Comparison of ENCODE assay signal across 8 cellular contexts in genomic region chr10:99619090-99619800, GRCh38. TPM values are rescaled to one million over a fixed set of nuclear protein-coding genes. Genes with fewer than 3 reads are reported as not detected.
A peak's percentile ranks its signal among the peaks of the same experiment; 100 is the strongest.
DNase-seq lines count a peak whose midpoint lies in the region; ATAC-seq and TF ChIP-seq lines count a peak whose summit lies in the region.

No MANE protein-coding gene starts in this region.

- H3K9ac ChIP-seq in HCT116 (ENCODE audit: low read length), result peak overlapping the region; percentile 92

- RAD21 ChIA-PET in HCT116 (lab: Charles Lee; ENCODE audit: low non-redundant PET in 1 of 2, low total read pairs in 2 of 2, uncharacterized antibody in 2 of 2, unreplicated experiment in 2 of 2), result no interaction called here

- peaks cover 0 to 6% of the 10 kb centered on the region in 2 experiments; a peak in 2 of 4 replicates for H3K36me3 ChIP-seq in HCT116 (ENCODE audit: control insufficient read depth in 1 of 2, insufficient read depth in 2 of 2, low read length in 2 of 2)

- peaks cover 46% of the 10 kb centered on the region for H3K4me1 Mint-ChIP-seq in activated CD8-positive, alpha-beta T cell treated with anti-CD3 and anti-CD28 coated beads for 36 hours (ENCODE audit: low read depth)

- H3K27ac Mint-ChIP-seq in activated CD8-positive, alpha-beta T cell treated with anti-CD3 and anti-CD28 coated beads for 36 hours, result peak overlapping the region; percentile 87

- no peaks in the 10 kb centered on the region for H4K20me1 ChIP-seq in HCT116 (ENCODE audit: insufficient read depth)

- BruUV-seq in HCT116 (replicated peaks; lab: Mats Ljungman, UMichigan), result TSS peak; percentile 45

- H3K4me2 ChIP-seq in HCT116 (ENCODE audit: low read length), result peak overlapping the region; percentile 91

- no peaks in the 10 kb centered on the region for H3K27me3 ChIP-seq in HCT116 (ENCODE audit: insufficient read depth, low read length)
- H3K27me3 ChIP-seq in right cardiac atrium (ENCODE audit: control insufficient read depth, insufficient read depth), result no peaks in the 10 kb centered on the region

- H2AFZ ChIP-seq in HCT116 (ENCODE audit: low read depth, low read length, poor library complexity, severe bottlenecking), result no peak overlapping the region

- TF ChIP-seq POLR2A in HCT116 (IDR thresholded peaks at IDR 0.05; ENCODE audit: borderline replicate concordance, extremely low read depth, insufficient read depth, insufficient read length), result no peak

- peaks cover 49% of the 10 kb centered on the region for H3K79me2 ChIP-seq in HCT116 (ENCODE audit: insufficient read depth, low read length)

- peaks cover 23% of the 10 kb centered on the region for H3K36me3 Mint-ChIP-seq in activated CD8-positive, alpha-beta T cell treated with anti-CD3 and anti-CD28 coated beads for 36 hours (ENCODE audit: low read depth)

- no peak for ATAC-seq in HCT116
- ATAC-seq in activated CD8-positive, alpha-beta T cell treated with anti-CD3 and anti-CD28 coated beads for 36 hours, result no peak
- ATAC-seq in right cardiac atrium, result no peak
- ATAC-seq in GM19023 (IDR thresholded peaks at IDR 0.05; ENCODE audit: unreplicated experiment), result no peak

- no peaks in the 10 kb centered on the region for H3K27me3 Mint-ChIP-seq in activated CD8-positive, alpha-beta T cell treated with anti-CD3 and anti-CD28 coated beads for 36 hours

- DNase-seq in AG09309 (ENCODE audit: low read depth) (no peak), HCT116 (ENCODE audit: low read depth, low spot score) (no peak), right cardiac atrium (no peak), NCI-H226 (no peak), mucosa of gallbladder (ENCODE audit: low spot score) (no peak)
- DNase-seq in activated CD8-positive, alpha-beta T cell treated with anti-CD3 and anti-CD28 coated beads for 36 hours, result peak; percentile 13

- CTCF ChIA-PET in HCT116 (lab: Charles Lee), result interaction anchor here (1.0 to 8.4 kb wide), 2 partner anchors 58 to 135 kb away, joined by 3 to 52 read pairs; no protein-coding TSS in a partner anchor
- CTCF ChIA-PET in activated CD8-positive, alpha-beta T cell treated with anti-CD3 and anti-CD28 coated beads for 36 hours (lab: Charles Lee), result interaction anchor here (0.8 to 9.5 kb wide), 4 partner anchors 57 to 183 kb away, joined by 3 to 80 read pairs (median 4); partner anchors contain the start of gene CUTC

- peak overlapping the region; percentile 83 for H3K4me3 Mint-ChIP-seq in activated CD8-positive, alpha-beta T cell treated with anti-CD3 and anti-CD28 coated beads for 36 hours

- no peak for TF ChIP-seq CTCF in AG09309 (IDR thresholded peaks at IDR 0.05; ENCODE audit: control insufficient read depth, insufficient read depth, low read depth, low read length, missing control alignments)
- TF ChIP-seq CTCF in HCT116 (IDR thresholded peaks at IDR 0.05 in 2 of 3, conservative IDR thresholded peaks at IDR 0.05 in 1 of 3; ENCODE audit: borderline replicate concordance in 1 of 3, insufficient read depth in 1 of 3, low read depth in 2 of 3, low read length in 2 of 3), result no peak
- TF ChIP-seq CTCF in activated CD8-positive, alpha-beta T cell treated with anti-CD3 and anti-CD28 coated beads for 36 hours (IDR thresholded peaks at IDR 0.05), result no peak

- TF ChIP-seq RAD21 in HCT116 (IDR thresholded peaks at IDR 0.05; ENCODE audit: low read depth), result no peak

- WGBS in right cardiac atrium, result 3% methylated on average over 9 of the region's 9 CpGs

- no peaks in the 10 kb centered on the region for H3K9me3 ChIP-seq in HCT116 (ENCODE audit: control insufficient read depth in 1 of 2, insufficient read depth in 1 of 2, low read depth in 1 of 2, low read length in 2 of 2)
- no peaks in the 10 kb centered on the region for H3K9me3 ChIP-seq in right cardiac atrium (ENCODE audit: control insufficient read depth, low read length)

- POLR2A ChIA-PET in HCT116 (lab: Charles Lee), result interaction anchor here (0.6 to 3.2 kb wide), 2 partner anchors 189 kb away, joined by 3 to 23 read pairs; partner anchors contain the start of gene GOT1
- POLR2A ChIA-PET in activated CD8-positive, alpha-beta T cell treated with anti-CD3 and anti-CD28 coated beads for 36 hours (lab: Charles Lee), result interaction anchor here (0.8 to 6.2 kb wide), 7 partner anchors 10 to 395 kb away, joined by 3 to 39 read pairs (median 7); partner anchors contain the start of genes COX15, CUTC, ENTPD7 and GOT1

- H3K9me2 ChIP-seq in HCT116 (ENCODE audit: insufficient read depth), result no peaks in the 10 kb centered on the region

- H3K9me3 Mint-ChIP-seq in activated CD8-positive, alpha-beta T cell treated with anti-CD3 and anti-CD28 coated beads for 36 hours, result no peaks in the 10 kb centered on the region

- peak overlapping the region; percentile 34 for H3K27ac ChIP-seq in HCT116 (ENCODE audit: low read depth, low read length)
- peak overlapping the region; percentile 13 for H3K27ac ChIP-seq in right cardiac atrium (ENCODE audit: low read length)
- peak overlapping the region; percentile 70 to 99 (median 97) for H3K27ac ChIP-seq in skin epidermis

- peak overlapping the region; percentile 97 for H3K4me3 ChIP-seq in AG09309 (ENCODE audit: control insufficient read depth, low read depth, low read length)
- peak overlapping the region; percentile 91 for H3K4me3 ChIP-seq in HCT116 (replicated peaks in 1 of 2; ENCODE audit: low read depth in 1 of 2, low read length in 2 of 2)
- H3K4me3 ChIP-seq in right cardiac atrium (ENCODE audit: low read length), result peak overlapping the region; percentile 81
- peak overlapping the region; percentile 47 to 98 (median 74) for H3K4me3 ChIP-seq in skin epidermis

- H3K4me1 ChIP-seq in HCT116 (ENCODE audit: control insufficient read depth in 1 of 2, insufficient read depth in 2 of 2, low read length in 2 of 2), result peaks cover 17 to 34% of the 10 kb centered on the region in 2 experiments
- H3K4me1 ChIP-seq in right cardiac atrium (ENCODE audit: control insufficient read depth, insufficient read depth, low read length), result no peaks in the 10 kb centered on the region

- intact Hi-C loops in HCT116 (cut with micrococcal nuclease) (no loop called here), right cardiac atrium (cut with DNase I) (loop anchor here in 1 of 4 donors (5.0 kb wide), 2 partner anchors 187 to 227 kb away; partner anchors contain the start of gene GOT1)
- intact Hi-C loops in activated CD8-positive, alpha-beta T cell treated with anti-CD3 and anti-CD28 coated beads for 36 hours (cut with micrococcal nuclease), result loop anchor here (5.0 kb wide), 1 partner anchor 57 kb away; no protein-coding TSS in a partner anchor

TF ChIP-seq in HCT116, 20 proteins besides CTCF, POLR2A, EP300 and RAD21 (continues in another document):
- TF ChIP-seq JUND (IDR thresholded peaks at IDR 0.05) (no peak), SP1 (IDR thresholded peaks at IDR 0.05; ENCODE audit: low read depth) (no peak), TCF7L2 (IDR thresholded peaks at IDR 0.05; ENCODE audit: borderline replicate concordance, extremely low read depth, insufficient read depth, insufficient read length) (no peak), FOSL1 (IDR thresholded peaks at IDR 0.05; ENCODE audit: low read depth) (no peak), YY1 (IDR thresholded peaks at IDR 0.05; ENCODE audit: extremely low read depth, insufficient replicate concordance, low read depth, low read length) (no peak), SRF (IDR thresholded peaks at IDR 0.05; ENCODE audit: low read depth) (no peak), REST (IDR thresholded peaks at IDR 0.05; ENCODE audit: low read depth) (no peak), CBX3 (IDR thresholded peaks at IDR 0.05; ENCODE audit: low read depth) (no peak), ATF3 (IDR thresholded peaks at IDR 0.05) (no peak), EZH2 (IDR thresholded peaks at IDR 0.05) (no peak), EGR1 (IDR thresholded peaks at IDR 0.05; ENCODE audit: low read depth) (no peak)
- TF ChIP-seq, protein P1, sequence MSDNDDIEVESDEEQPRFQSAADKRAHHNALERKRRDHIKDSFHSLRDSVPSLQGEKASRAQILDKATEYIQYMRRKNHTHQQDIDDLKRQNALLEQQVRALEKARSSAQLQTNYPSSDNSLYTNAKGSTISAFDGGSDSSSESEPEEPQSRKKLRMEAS (IDR thresholded peaks at IDR 0.05), result no peak

RNA-seq across cellular contexts. Expression of gene SLC25A28, which starts 1.0 kb away (rescaled TPM):
- total RNA-seq in HCT116 (2021; ENCODE audit: unreplicated experiment) (59.5 TPM), right cardiac atrium (10 to 100 TPM; 39.7 to 52.6 (median 49.8) TPM), mucosa of gallbladder (42.0 TPM)
- polyA plus RNA-seq in HCT116 (2012), result 51.5 and 64.6 TPM in 2 replicates
- total RNA-seq in activated CD8-positive, alpha-beta T cell treated with anti-CD3 and anti-CD28 coated beads for 36 hours, result 10 to 100 TPM; 43.6 to 44.7 TPM
- 56.5 TPM for polyA plus RNA-seq in right cardiac atrium

RNA-seq across cellular contexts. Expression of gene ENTPD7, which starts 40.1 kb away (rescaled TPM):
- total RNA-seq in HCT116 (2021; ENCODE audit: unreplicated experiment) (12.3 TPM), right cardiac atrium (1 to 10 TPM; 1.9 to 5.5 (median 3.3) TPM), mucosa of gallbladder (14.4 TPM)
- polyA plus RNA-seq in HCT116 (2012), result 2.7 and 2.9 TPM in 2 replicates
- total RNA-seq in activated CD8-positive, alpha-beta T cell treated with anti-CD3 and anti-CD28 coated beads for 36 hours, result 1 to 10 TPM; 1.9 to 2.2 TPM
- polyA plus RNA-seq in right cardiac atrium, result 0.70 TPM

Comparison
In these comparisons a context has a peak if more than half of its experiments do, and no peak if none do; other contexts are left out.
1. H3K27ac ChIP-seq: peak in every context shown above with its lines; median percentile 97 in skin epidermis; 34 in HCT116; 13 in right cardiac atrium.